ENCODE assay signal across 9 cellular contexts in genomic region chr10:21020545-21020944, GRCh38.
A peak's percentile ranks its signal among the peaks of the same experiment; 100 is the strongest.
DNase-seq lines count a peak whose midpoint lies in the region; ATAC-seq and TF ChIP-seq lines count a peak whose summit lies in the region.
"Had no signal": no experiment of that assay in that cellular context is flagged by ENCODE, and none has a peak within 500 bp of the region (broad histone marks: within the 10 kb centered on the region; RNA-seq: fewer than 3 reads in every experiment).

No MANE protein-coding gene starts in this region.

- DNase-seq in WERI-Rb-1 (peak; percentile 61), ascending aorta (ENCODE audit: low spot score in 2 of 2) (no peak), NCI-H2029 treated with DMSO at 0.1 percent for 48 hours (lab: John Stamatoyannopoulos, UW) (no peak)
- DNase-seq: naive B cell had no signal

- H3K27ac ChIP-seq in WERI-Rb-1, result no peak overlapping the region
- H3K27ac ChIP-seq in liver (ENCODE audit: low read depth in 1 of 2, low read length in 2 of 2), result no peak overlapping the region
- no peak overlapping the region for H3K27ac ChIP-seq in ascending aorta

- TF ChIP-seq CTCF in GM12872 (IDR thresholded peaks at IDR 0.05; ENCODE audit: insufficient read depth, low read depth, low read length), result peak; percentile 88
- peak; percentile 51 for TF ChIP-seq CTCF in WERI-Rb-1 (IDR thresholded peaks at IDR 0.05; ENCODE audit: low read depth, low read length)
- peak; percentile 49 for TF ChIP-seq CTCF in liver (IDR thresholded peaks at IDR 0.05; ENCODE audit: low read depth, low read length, missing input control)
- TF ChIP-seq CTCF in ascending aorta (IDR thresholded peaks at IDR 0.05), result no peak

- intact Hi-C loops in ascending aorta (cut with DNase I), result no loop called here

- H3K4me1 ChIP-seq in liver (ENCODE audit: control insufficient read depth in 4 of 4, insufficient read depth in 4 of 4, low read length in 3 of 4) (peaks cover 0 to 13% (median 8%) of the 10 kb centered on the region in 4 donors), ascending aorta (no peaks in the 10 kb centered on the region)

- H3K9me3 ChIP-seq in WERI-Rb-1 (ENCODE audit: severe bottlenecking) (no peaks in the 10 kb centered on the region), liver (ENCODE audit: control insufficient read depth in 4 of 4, low read length in 3 of 4) (no peaks in the 10 kb centered on the region), ascending aorta (no peaks in the 10 kb centered on the region)

- 94% methylated on average over 7 of the region's 7 CpGs for WGBS in liver

- H3K9ac ChIP-seq in liver (ENCODE audit: low read depth in 1 of 2, low read length in 2 of 2), result no peak overlapping the region

- TF ChIP-seq RAD21 in liver (IDR thresholded peaks at IDR 0.05), result peak; percentile 62 to 87

- H3K36me3 ChIP-seq in WERI-Rb-1, result no peaks in the 10 kb centered on the region
- no peaks in the 10 kb centered on the region for H3K36me3 ChIP-seq in liver (ENCODE audit: control insufficient read depth in 4 of 4, insufficient read depth in 3 of 4, low read depth in 1 of 4, low read length in 3 of 4)
- H3K36me3 ChIP-seq in ascending aorta, result no peaks in the 10 kb centered on the region

- ATAC-seq in GM21381 (IDR thresholded peaks at IDR 0.05; ENCODE audit: unreplicated experiment) (peak; percentile 70), HG03575 (IDR thresholded peaks at IDR 0.05; ENCODE audit: extremely low read depth, insufficient number of reproducible peaks, low FRiP score, unreplicated experiment) (peak; percentile 60), HG02970 (IDR thresholded peaks at IDR 0.05; ENCODE audit: low FRiP score, unreplicated experiment) (no peak)

- H3K4me3 ChIP-seq in WERI-Rb-1 (ENCODE audit: low read depth, low read length) (no peak overlapping the region), liver (ENCODE audit: low read depth in 1 of 3, low read length in 3 of 3) (no peak overlapping the region), ascending aorta (no peak overlapping the region)

- H3K27me3 ChIP-seq in WERI-Rb-1 (ENCODE audit: insufficient read depth, low read depth, severe bottlenecking) (no peaks in the 10 kb centered on the region), liver (ENCODE audit: control insufficient read depth in 4 of 4, insufficient read depth in 4 of 4, low read length in 3 of 4) (no peaks in the 10 kb centered on the region), ascending aorta (no peaks in the 10 kb centered on the region)

TF ChIP-seq in liver, 16 proteins besides CTCF, POLR2A, EP300 and RAD21:
- TF ChIP-seq FOXA2 (IDR thresholded peaks at IDR 0.05), result no peak
- TF ChIP-seq ATF3 (IDR thresholded peaks at IDR 0.05), result no peak
- TF ChIP-seq EGR1 (IDR thresholded peaks at IDR 0.05; ENCODE audit: low read depth in 2 of 2), result no peak
- TF ChIP-seq FOXA1 (IDR thresholded peaks at IDR 0.05), result no peak
TF ChIP-seq in liver: peak in this region for 0.

Comparison
In these comparisons a context has a peak if more than half of its experiments do, and no peak if none do; other contexts are left out.
1. CTCF ChIP-seq: peak in GM12872 (single experiment), WERI-Rb-1 (single experiment) and liver (single experiment); none in ascending aorta (0 of 3).